ENCODE assay signal across 15 cellular contexts in genomic region chr9:37906312-37907239, GRCh38. TPM values are rescaled to one million over a fixed set of nuclear protein-coding genes. Genes with fewer than 3 reads are reported as not detected.
DNase-seq lines count a peak whose midpoint lies in the region; ATAC-seq and TF ChIP-seq lines count a peak whose summit lies in the region.
"Had no signal": no experiment of that assay in that cellular context is flagged by ENCODE, and none has a peak within 500 bp of the region (broad histone marks: within the 10 kb centered on the region; RNA-seq: fewer than 3 reads in every experiment).

No MANE protein-coding gene starts in this region.

- H3K27ac Mint-ChIP-seq in CD14-positive monocyte: peak overlapping the region in 6 of 7 donors; percentile 37 to 63 (median 54)
- H3K27ac Mint-ChIP-seq in CD4-positive, alpha-beta memory T cell: peak overlapping the region in 2 of 7 donors; percentile 72 to 97
- H3K27ac Mint-ChIP-seq in activated T-helper 2 cell treated with anti-CD3 and anti-CD28 coated beads, Interferon-gamma antibody, Interleukin-2, Interleukin-4, amounts not matched to agents 10 μg/mL and 5 μg/mL and 100 μg/mL, durations not matched to agents 14 hours and 24 hours and 36 hours: no peak overlapping the region
- no peak overlapping the region for H3K27ac Mint-ChIP-seq in neural crest cell (ENCODE audit: unreplicated experiment)
- H3K27ac Mint-ChIP-seq: activated T-helper 17 cell treated with anti-CD3 and anti-CD28 coated beads, Interleukin-2, amount 50 U/mL, for 72 hours; endodermal cell had no signal

- no peak for DNase-seq in CD14-positive monocyte (ENCODE audit: low spot score)
- no peak for DNase-seq in CD4-positive, alpha-beta memory T cell
- DNase-seq in activated T-helper 2 cell treated with anti-CD3 and anti-CD28 coated beads, Interferon-gamma antibody, Interleukin-2, Interleukin-4, amounts not matched to agents 10 μg/mL and 5 μg/mL and 100 μg/mL, durations not matched to agents 14 hours and 24 hours and 36 hours (ENCODE audit: low spot score): no peak
- no peak for DNase-seq in neural crest cell (ENCODE audit: low read depth, low spot score)
- no peak for DNase-seq in cerebellar cortex (ENCODE audit: low spot score)
- DNase-seq: activated CD4-positive, alpha-beta T cell treated with anti-CD3 and anti-CD28 coated beads, Interleukin-2, amount 50 U/mL, for 48 hours; aorta; DMS53; endodermal cell; left ventricle myocardium superior; NCI-H187 treated with DMSO at 0.1 percent for 48 hours; stimulated activated CD4-positive, alpha-beta T cell treated with anti-CD3 and anti-CD28 coated beads, Interleukin-2, amount 100 ng/mL, for 48 hours had no signal

- H3K4me3 ChIP-seq in CD4-positive, alpha-beta memory T cell (ENCODE audit: low read length in 2 of 2): no peak overlapping the region

- no peaks in the 10 kb centered on the region for H3K27me3 ChIP-seq in CD4-positive, alpha-beta memory T cell (ENCODE audit: insufficient read depth, low read length)

- POLR2A ChIA-PET in CD4-positive, alpha-beta memory T cell (lab: Charles Lee; ENCODE audit: partially characterized antibody): no interaction called here

- H3K4me1 Mint-ChIP-seq in CD14-positive monocyte (peaks cover 50% of the 10 kb centered on the region), neural crest cell (peaks cover 23% of the 10 kb centered on the region)
- peaks cover 12 to 32% (median 23%) of the 10 kb centered on the region in 4 donors for H3K4me1 Mint-ChIP-seq in CD4-positive, alpha-beta memory T cell
- peaks cover 15% of the 10 kb centered on the region for H3K4me1 Mint-ChIP-seq in activated T-helper 2 cell treated with anti-CD3 and anti-CD28 coated beads, Interferon-gamma antibody, Interleukin-2, Interleukin-4, amounts not matched to agents 10 μg/mL and 5 μg/mL and 100 μg/mL, durations not matched to agents 14 hours and 24 hours and 36 hours (ENCODE audit: low read depth)

- H3K9me3 ChIP-seq in CD4-positive, alpha-beta memory T cell (ENCODE audit: control insufficient read depth in 1 of 2, low read length in 2 of 2): no peaks in the 10 kb centered on the region

- H3K27ac ChIP-seq in CD4-positive, alpha-beta memory T cell (ENCODE audit: low read depth, low read length): no peak overlapping the region

- ATAC-seq in GM18511 (IDR thresholded peaks at IDR 0.05; ENCODE audit: unreplicated experiment) (no peak), GM21786 (IDR thresholded peaks at IDR 0.05; ENCODE audit: unreplicated experiment) (no peak)
- ATAC-seq: activated T-helper 17 cell treated with anti-CD3 and anti-CD28 coated beads, Interleukin-2, amount 50 U/mL, for 72 hours; left ventricle myocardium superior had no signal

- intact Hi-C loops in CD14-positive monocyte (cut with micrococcal nuclease): loop anchor here in 1 of 2 donors (10.0 kb wide), 3 partner anchors 122 to 422 kb away; partner anchors contain the start of genes EXOSC3, POLR1E and TOMM5
- intact Hi-C loops in CD4-positive, alpha-beta memory T cell (cut with micrococcal nuclease): no loop called here
- intact Hi-C loops in activated T-helper 2 cell treated with anti-CD3 and anti-CD28 coated beads, Interferon-gamma antibody, Interleukin-2, Interleukin-4, amounts not matched to agents 10 μg/mL and 5 μg/mL and 100 μg/mL, durations not matched to agents 14 hours and 24 hours and 36 hours (cut with micrococcal nuclease): loop anchor here (10.0 kb wide), 1 partner anchor 48 kb away; no protein-coding TSS in a partner anchor

- H3K36me3 ChIP-seq in CD4-positive, alpha-beta memory T cell (ENCODE audit: insufficient read depth, low read length): no peaks in the 10 kb centered on the region

- TF ChIP-seq CTCF in CD14-positive monocyte (IDR thresholded peaks at IDR 0.05) (no peak), neural crest cell (conservative IDR thresholded peaks at IDR 0.05) (no peak)

- H3K27me3 Mint-ChIP-seq in CD14-positive monocyte (ENCODE audit: low read depth in 3 of 3) (peaks cover 0 to 2% (median 2%) of the 10 kb centered on the region in 3 donors), neural crest cell (ENCODE audit: low read depth) (peaks cover 12% of the 10 kb centered on the region)
- peaks cover 0 to 2% of the 10 kb centered on the region in 2 donors for H3K27me3 Mint-ChIP-seq in CD4-positive, alpha-beta memory T cell
- H3K27me3 Mint-ChIP-seq in activated T-helper 2 cell treated with anti-CD3 and anti-CD28 coated beads, Interferon-gamma antibody, Interleukin-2, Interleukin-4, amounts not matched to agents 10 μg/mL and 5 μg/mL and 100 μg/mL, durations not matched to agents 14 hours and 24 hours and 36 hours (ENCODE audit: low read depth): peaks cover 2% of the 10 kb centered on the region
- H3K27me3 Mint-ChIP-seq: activated T-helper 17 cell treated with anti-CD3 and anti-CD28 coated beads, Interleukin-2, amount 50 U/mL, for 72 hours had no signal

- no peak overlapping the region for H3K4me3 Mint-ChIP-seq in CD14-positive monocyte
- peak overlapping the region in 6 of 8 donors; percentile 12 to 61 (median 48) for H3K4me3 Mint-ChIP-seq in CD4-positive, alpha-beta memory T cell
- H3K4me3 Mint-ChIP-seq in activated T-helper 2 cell treated with anti-CD3 and anti-CD28 coated beads, Interferon-gamma antibody, Interleukin-2, Interleukin-4, amounts not matched to agents 10 μg/mL and 5 μg/mL and 100 μg/mL, durations not matched to agents 14 hours and 24 hours and 36 hours (ENCODE audit: low read depth): peak overlapping the region; percentile 20
- H3K4me3 Mint-ChIP-seq in neural crest cell: peak overlapping the region; percentile 81
- H3K4me3 Mint-ChIP-seq: activated T-helper 17 cell treated with anti-CD3 and anti-CD28 coated beads, Interleukin-2, amount 50 U/mL, for 72 hours; endodermal cell had no signal

- peaks cover 29% of the 10 kb centered on the region for H3K4me1 ChIP-seq in CD4-positive, alpha-beta memory T cell (ENCODE audit: insufficient read depth, low read length)

- no peaks in the 10 kb centered on the region for H3K9me3 Mint-ChIP-seq in CD14-positive monocyte
- peaks cover 0 to 4% (median 0%) of the 10 kb centered on the region in 8 donors for H3K9me3 Mint-ChIP-seq in CD4-positive, alpha-beta memory T cell
- no peaks in the 10 kb centered on the region for H3K9me3 Mint-ChIP-seq in activated T-helper 2 cell treated with anti-CD3 and anti-CD28 coated beads, Interferon-gamma antibody, Interleukin-2, Interleukin-4, amounts not matched to agents 10 μg/mL and 5 μg/mL and 100 μg/mL, durations not matched to agents 14 hours and 24 hours and 36 hours
- H3K9me3 Mint-ChIP-seq in neural crest cell: no peaks in the 10 kb centered on the region
- H3K9me3 Mint-ChIP-seq: activated T-helper 17 cell treated with anti-CD3 and anti-CD28 coated beads, Interleukin-2, amount 50 U/mL, for 72 hours; endodermal cell had no signal

- H3K36me3 Mint-ChIP-seq in CD14-positive monocyte (no peaks in the 10 kb centered on the region), neural crest cell (ENCODE audit: low read depth) (no peaks in the 10 kb centered on the region)
- peaks cover 0 to 10% of the 10 kb centered on the region in 2 donors for H3K36me3 Mint-ChIP-seq in CD4-positive, alpha-beta memory T cell
- H3K36me3 Mint-ChIP-seq in activated T-helper 2 cell treated with anti-CD3 and anti-CD28 coated beads, Interferon-gamma antibody, Interleukin-2, Interleukin-4, amounts not matched to agents 10 μg/mL and 5 μg/mL and 100 μg/mL, durations not matched to agents 14 hours and 24 hours and 36 hours (ENCODE audit: low read depth): no peaks in the 10 kb centered on the region

- CTCF ChIA-PET in CD4-positive, alpha-beta memory T cell (lab: Charles Lee; ENCODE audit: partially characterized antibody): interaction anchor here (0.8 to 1.6 kb wide), 2 partner anchors 9 to 10 kb away, joined by 3 to 7 read pairs; no protein-coding TSS in a partner anchor

RNA-seq across cellular contexts. Expression of gene SLC25A51, which starts 2.6 kb away (rescaled TPM):
- 1 to 10 TPM; 5.9 to 8.9 TPM for polyA plus RNA-seq in CD14-positive monocyte
- 10 to 100 TPM; 40.2 to 43.3 TPM for total RNA-seq in CD4-positive, alpha-beta memory T cell
- 10 to 100 TPM in 1 of 2 donors, 1 to 10 TPM in 1; 8.0 to 13.9 TPM for polyA plus RNA-seq in CD4-positive, alpha-beta memory T cell
- 29.7 and 31.4 TPM in 2 replicates for total RNA-seq in activated T-helper 2 cell treated with anti-CD3 and anti-CD28 coated beads, Interferon-gamma antibody, Interleukin-2, Interleukin-4, amounts not matched to agents 10 μg/mL and 5 μg/mL and 100 μg/mL, durations not matched to agents 14 hours and 24 hours and 36 hours
- 32.5 and 33.0 TPM in 2 replicates for total RNA-seq in neural crest cell

Comparison
In these comparisons a context has a peak if more than half of its experiments do, and no peak if none do; other contexts are left out.
1. H3K27ac Mint-ChIP-seq: peak in CD14-positive monocyte (6 of 7); none in activated T-helper 2 cell treated with anti-CD3 and anti-CD28 coated beads, Interferon-gamma antibody, Interleukin-2, Interleukin-4, amounts not matched to agents 10 μg/mL and 5 μg/mL and 100 μg/mL, durations not matched to agents 14 hours and 24 hours and 36 hours (single experiment) and neural crest cell (single experiment).
2. H3K4me3 Mint-ChIP-seq: peak in CD4-positive, alpha-beta memory T cell (6 of 8), activated T-helper 2 cell treated with anti-CD3 and anti-CD28 coated beads, Interferon-gamma antibody, Interleukin-2, Interleukin-4, amounts not matched to agents 10 μg/mL and 5 μg/mL and 100 μg/mL, durations not matched to agents 14 hours and 24 hours and 36 hours (single experiment) and neural crest cell (single experiment); none in CD14-positive monocyte (0 of 2).